Comparison of ENCODE assay signal across 18 cellular contexts in genomic region chr2:6079405-6079804, GRCh38.
"Had no signal": no experiment of that assay in that cellular context is flagged by ENCODE, and none has a peak within 500 bp of the region (broad histone marks: within the 10 kb centered on the region; RNA-seq: fewer than 3 reads in every experiment).

No MANE protein-coding gene starts in this region.

- H3K36me3 ChIP-seq: heart right ventricle, ovary, right atrium auricular region had no signal

- FAIRE-seq: endometrium, frontal cortex, islet of Langerhans, small intestine had no signal

- H3K4me1 Mint-ChIP-seq: naive B cell had no signal

- H3K9me3 ChIP-seq: heart right ventricle, ovary, right atrium auricular region had no signal

- ATAC-seq: esophagus mucosa, heart right ventricle had no signal

- H3K4me3 ChIP-seq: heart right ventricle, ovary, right atrium auricular region had no signal

- H3K27ac Mint-ChIP-seq: nephron had no signal

- H3K9me3 Mint-ChIP-seq: nephron had no signal

- H3K27ac ChIP-seq: heart right ventricle, ovary, right atrium auricular region had no signal

- H3K36me3 Mint-ChIP-seq: naive B cell had no signal

- DNase-seq: effector memory CD4-positive, alpha-beta T cell; heart right ventricle; hypothalamus; kidney glomerular epithelial cell; mesendoderm; naive B cell; nucleus accumbens; ovary; small intestine; stimulated activated CD4-positive, alpha-beta T cell treated with anti-CD3 and anti-CD28 coated beads, Interleukin-12 subunit alpha, Interleukin-12 subunit beta, amount 100 ng/mL, for 4 hours; stimulated activated naive CD4-positive, alpha-beta T cell; trophoblast cell had no signal

- H3K4me3 Mint-ChIP-seq: naive B cell, nephron had no signal

- H3K27me3 ChIP-seq: heart right ventricle, ovary, right atrium auricular region had no signal
